ENCODE assay signal across 1 cellular context in genomic region chr2:213752575-213752974, GRCh38.
TF ChIP-seq lines count a peak whose summit lies in the region.

No MANE protein-coding gene starts in this region.

TF ChIP-seq in GM23338, 12 proteins besides CTCF, POLR2A, EP300 and RAD21 (continued from another document):
- TF ChIP-seq, protein P1, sequence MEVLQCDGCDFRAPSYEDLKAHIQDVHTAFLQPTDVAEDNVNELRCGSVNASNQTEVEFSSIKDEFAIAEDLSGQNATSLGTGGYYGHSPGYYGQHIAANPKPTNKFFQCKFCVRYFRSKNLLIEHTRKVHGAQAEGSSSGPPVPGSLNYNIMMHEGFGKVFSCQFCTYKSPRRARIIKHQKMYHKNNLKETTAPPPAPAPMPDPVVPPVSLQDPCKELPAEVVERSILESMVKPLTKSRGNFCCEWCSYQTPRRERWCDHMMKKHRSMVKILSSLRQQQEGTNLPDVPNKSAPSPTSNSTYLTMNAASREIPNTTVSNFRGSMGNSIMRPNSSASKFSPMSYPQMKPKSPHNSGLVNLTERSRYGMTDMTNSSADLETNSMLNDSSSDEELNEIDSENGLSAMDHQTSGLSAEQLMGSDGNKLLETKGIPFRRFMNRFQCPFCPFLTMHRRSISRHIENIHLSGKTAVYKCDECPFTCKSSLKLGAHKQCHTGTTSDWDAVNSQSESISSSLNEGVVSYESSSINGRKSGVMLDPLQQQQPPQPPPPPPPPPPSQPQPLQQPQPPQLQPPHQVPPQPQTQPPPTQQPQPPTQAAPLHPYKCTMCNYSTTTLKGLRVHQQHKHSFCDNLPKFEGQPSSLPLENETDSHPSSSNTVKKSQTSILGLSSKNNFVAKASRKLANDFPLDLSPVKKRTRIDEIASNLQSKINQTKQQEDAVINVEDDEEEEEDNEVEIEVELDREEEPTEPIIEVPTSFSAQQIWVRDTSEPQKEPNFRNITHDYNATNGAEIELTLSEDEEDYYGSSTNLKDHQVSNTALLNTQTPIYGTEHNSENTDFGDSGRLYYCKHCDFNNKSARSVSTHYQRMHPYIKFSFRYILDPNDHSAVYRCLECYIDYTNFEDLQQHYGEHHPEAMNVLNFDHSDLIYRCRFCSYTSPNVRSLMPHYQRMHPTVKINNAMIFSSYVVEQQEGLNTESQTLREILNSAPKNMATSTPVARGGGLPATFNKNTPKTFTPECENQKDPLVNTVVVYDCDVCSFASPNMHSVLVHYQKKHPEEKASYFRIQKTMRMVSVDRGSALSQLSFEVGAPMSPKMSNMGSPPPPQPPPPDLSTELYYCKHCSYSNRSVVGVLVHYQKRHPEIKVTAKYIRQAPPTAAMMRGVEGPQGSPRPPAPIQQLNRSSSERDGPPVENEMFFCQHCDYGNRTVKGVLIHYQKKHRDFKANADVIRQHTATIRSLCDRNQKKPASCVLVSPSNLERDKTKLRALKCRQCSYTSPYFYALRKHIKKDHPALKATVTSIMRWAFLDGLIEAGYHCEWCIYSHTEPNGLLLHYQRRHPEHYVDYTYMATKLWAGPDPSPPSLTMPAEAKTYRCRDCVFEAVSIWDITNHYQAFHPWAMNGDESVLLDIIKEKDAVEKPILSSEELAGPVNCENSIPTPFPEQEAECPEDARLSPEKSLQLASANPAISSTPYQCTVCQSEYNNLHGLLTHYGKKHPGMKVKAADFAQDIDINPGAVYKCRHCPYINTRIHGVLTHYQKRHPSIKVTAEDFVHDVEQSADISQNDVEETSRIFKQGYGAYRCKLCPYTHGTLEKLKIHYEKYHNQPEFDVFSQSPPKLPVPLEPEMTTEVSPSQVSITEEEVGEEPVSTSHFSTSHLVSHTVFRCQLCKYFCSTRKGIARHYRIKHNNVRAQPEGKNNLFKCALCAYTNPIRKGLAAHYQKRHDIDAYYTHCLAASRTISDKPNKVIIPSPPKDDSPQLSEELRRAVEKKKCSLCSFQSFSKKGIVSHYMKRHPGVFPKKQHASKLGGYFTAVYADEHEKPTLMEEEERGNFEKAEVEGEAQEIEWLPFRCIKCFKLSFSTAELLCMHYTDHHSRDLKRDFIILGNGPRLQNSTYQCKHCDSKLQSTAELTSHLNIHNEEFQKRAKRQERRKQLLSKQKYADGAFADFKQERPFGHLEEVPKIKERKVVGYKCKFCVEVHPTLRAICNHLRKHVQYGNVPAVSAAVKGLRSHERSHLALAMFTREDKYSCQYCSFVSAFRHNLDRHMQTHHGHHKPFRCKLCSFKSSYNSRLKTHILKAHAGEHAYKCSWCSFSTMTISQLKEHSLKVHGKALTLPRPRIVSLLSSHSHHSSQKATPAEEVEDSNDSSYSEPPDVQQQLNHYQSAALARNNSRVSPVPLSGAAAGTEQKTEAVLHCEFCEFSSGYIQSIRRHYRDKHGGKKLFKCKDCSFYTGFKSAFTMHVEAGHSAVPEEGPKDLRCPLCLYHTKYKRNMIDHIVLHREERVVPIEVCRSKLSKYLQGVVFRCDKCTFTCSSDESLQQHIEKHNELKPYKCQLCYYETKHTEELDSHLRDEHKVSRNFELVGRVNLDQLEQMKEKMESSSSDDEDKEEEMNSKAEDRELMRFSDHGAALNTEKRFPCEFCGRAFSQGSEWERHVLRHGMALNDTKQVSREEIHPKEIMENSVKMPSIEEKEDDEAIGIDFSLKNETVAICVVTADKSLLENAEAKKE (CRISPR knock-in tag; IDR thresholded peaks at IDR 0.05) = no peak
- no peak for TF ChIP-seq ZNF114 (CRISPR knock-in tag; IDR thresholded peaks at IDR 0.05)
- no peak for TF ChIP-seq STAT1 (IDR thresholded peaks at IDR 0.05; ENCODE audit: unreplicated experiment)
- no peak for TF ChIP-seq POLR2AphosphoS5 (IDR thresholded peaks at IDR 0.05; ENCODE audit: low read depth)
- no peak for TF ChIP-seq EZH2phosphoT487 (IDR thresholded peaks at IDR 0.05; ENCODE audit: unreplicated experiment)
- TF ChIP-seq CREB1 (CRISPR knock-in tag; IDR thresholded peaks at IDR 0.05; ENCODE audit: low read depth) = no peak
- no peak for TF ChIP-seq ZNF331 (CRISPR knock-in tag; IDR thresholded peaks at IDR 0.05; ENCODE audit: low read depth)
- no peak for TF ChIP-seq ETS1 (IDR thresholded peaks at IDR 0.05)
- no peak for TF ChIP-seq JUNB (IDR thresholded peaks at IDR 0.05; ENCODE audit: unreplicated experiment)
- no peak for TF ChIP-seq EZH2 (IDR thresholded peaks at IDR 0.05; ENCODE audit: low read depth, unreplicated experiment)
- no peak for TF ChIP-seq NANOG (IDR thresholded peaks at IDR 0.05; ENCODE audit: borderline replicate concordance)
